ENCODE assay signal across 1 cellular context in genomic region chr5:179698935-179699639, GRCh38.
TF ChIP-seq lines count a peak whose summit lies in the region.

TSS of gene CANX (plus strand) at chr5:179698967. CDS start at chr5:179705682, 6,715 bp downstream.

TF ChIP-seq in K562, 482 proteins besides CTCF, POLR2A, EP300 and RAD21 (continued from another document and continues in another):
- TF ChIP-seq E4F1 (CRISPR knock-in tag; IDR thresholded peaks at IDR 0.05; ENCODE audit: borderline replicate concordance) (no peak), ZNF766 (CRISPR knock-in tag; conservative IDR thresholded peaks at IDR 0.05) (no peak), ARHGAP35 (IDR thresholded peaks at IDR 0.05; ENCODE audit: partially characterized antibody) (no peak), MAZ (CRISPR knock-in tag; conservative IDR thresholded peaks at IDR 0.05 in 1 of 2, IDR thresholded peaks at IDR 0.05 in 1 of 2) (peak; percentile 5; a peak in 2 of 4 replicates), HMG20A (CRISPR knock-in tag; conservative IDR thresholded peaks at IDR 0.05) (no peak), FOXP1 (CRISPR knock-in tag; IDR thresholded peaks at IDR 0.05) (no peak; the same call in none of the 2 replicates), NR3C1 (CRISPR knock-in tag; IDR thresholded peaks at IDR 0.05) (peak; percentile 73; the same call in 1 of the 2 replicates), ESRRB (CRISPR knock-in tag; IDR thresholded peaks at IDR 0.05; ENCODE audit: borderline replicate concordance) (no peak), CBFB (CRISPR knock-in tag; IDR thresholded peaks at IDR 0.05) (peak; percentile 36; the same call in 1 of the 2 replicates), WHSC1 (IDR thresholded peaks at IDR 0.05; ENCODE audit: low read length) (no peak), FOS (IDR thresholded peaks at IDR 0.05; ENCODE audit: extremely low read depth, insufficient read length) (no peak), SRSF7 (optimal IDR thresholded peaks at IDR 0.05; ENCODE audit: low read depth, low read length) (no peak), HLTF (IDR thresholded peaks at IDR 0.05) (no peak), DPF2 (IDR thresholded peaks at IDR 0.05) (no peak), LARP7 (IDR thresholded peaks at IDR 0.05) (no peak), DDX20 (tag; IDR thresholded peaks at IDR 0.05; ENCODE audit: low read depth) (no peak), CEBPZ (IDR thresholded peaks at IDR 0.05; ENCODE audit: borderline replicate concordance, low read depth, low read length) (no peak), YBX1 (IDR thresholded peaks at IDR 0.05) (no peak), ZNF444 (CRISPR knock-in tag; IDR thresholded peaks at IDR 0.05) (no peak), SNIP1 (IDR thresholded peaks at IDR 0.05; ENCODE audit: low read depth) (no peak), POLR2AphosphoS2 (IDR thresholded peaks at IDR 0.05; ENCODE audit: low read length) (no peak; the same call in 1 of the 2 replicates), ZNF668 (CRISPR knock-in tag; IDR thresholded peaks at IDR 0.05) (no peak), POLR3G (IDR thresholded peaks at IDR 0.05; ENCODE audit: extremely low read depth, insufficient read length, insufficient replicate concordance) (no peak), ZBTB5 (IDR thresholded peaks at IDR 0.05) (no peak), TARDBP (IDR thresholded peaks at IDR 0.05) (no peak), TBP (optimal IDR thresholded peaks at IDR 0.05; ENCODE audit: low read depth, low read length) (peak; percentile 96), CAMTA2 (CRISPR knock-in tag; conservative IDR thresholded peaks at IDR 0.05) (no peak), POLR2B (IDR thresholded peaks at IDR 0.05; ENCODE audit: low read depth, partially characterized antibody) (peak; percentile 31), ZNF431 (CRISPR knock-in tag; IDR thresholded peaks at IDR 0.05) (0 out of 2 replicates have a peak, but pooled peaks have one; percentile 43), TCF15 (CRISPR knock-in tag; IDR thresholded peaks at IDR 0.05) (no peak), HDAC3 (IDR thresholded peaks at IDR 0.05; ENCODE audit: borderline replicate concordance, partially characterized antibody) (no peak), MCM2 (IDR thresholded peaks at IDR 0.05; ENCODE audit: low read depth) (no peak), ZNF174 (CRISPR knock-in tag; IDR thresholded peaks at IDR 0.05) (no peak), MBD1 (CRISPR knock-in tag; IDR thresholded peaks at IDR 0.05) (no peak), MCM3 (IDR thresholded peaks at IDR 0.05) (no peak), MIER1 (IDR thresholded peaks at IDR 0.05; ENCODE audit: low read depth) (no peak), CGGBP1 (CRISPR knock-in tag; IDR thresholded peaks at IDR 0.05) (no peak), MAFG (tag; conservative IDR thresholded peaks at IDR 0.05) (no peak), RHOXF2B (CRISPR knock-in tag; conservative IDR thresholded peaks at IDR 0.05) (no peak), NELFE (IDR thresholded peaks at IDR 0.05; ENCODE audit: insufficient read depth, insufficient read length) (no peak), RBFOX2 (IDR thresholded peaks at IDR 0.05; ENCODE audit: low read depth, low read length) (peak; percentile 99), PREB (CRISPR knock-in tag; IDR thresholded peaks at IDR 0.05) (0 out of 2 replicates have a peak, but pooled peaks have one; percentile 23), ZNF41 (CRISPR knock-in tag; conservative IDR thresholded peaks at IDR 0.05) (no peak), XRCC5 (IDR thresholded peaks at IDR 0.05; ENCODE audit: low read depth, low read length) (no peak), TAF15 (IDR thresholded peaks at IDR 0.05; ENCODE audit: low read depth, low read length) (no peak), PATZ1 (CRISPR knock-in tag; IDR thresholded peaks at IDR 0.05; ENCODE audit: borderline replicate concordance) (no peak), HDGF (IDR thresholded peaks at IDR 0.05) (no peak), TSHZ1 (CRISPR knock-in tag; IDR thresholded peaks at IDR 0.05) (no peak), E2F4 (CRISPR knock-in tag; IDR thresholded peaks at IDR 0.05; ENCODE audit: low read depth) (no peak), ZNF354B (CRISPR knock-in tag; IDR thresholded peaks at IDR 0.05) (no peak), SMAD4 (CRISPR knock-in tag; conservative IDR thresholded peaks at IDR 0.05) (peak; percentile 14), NCOA4 (IDR thresholded peaks at IDR 0.05; ENCODE audit: partially characterized antibody) (no peak)
